In the genomic region with DNA sequence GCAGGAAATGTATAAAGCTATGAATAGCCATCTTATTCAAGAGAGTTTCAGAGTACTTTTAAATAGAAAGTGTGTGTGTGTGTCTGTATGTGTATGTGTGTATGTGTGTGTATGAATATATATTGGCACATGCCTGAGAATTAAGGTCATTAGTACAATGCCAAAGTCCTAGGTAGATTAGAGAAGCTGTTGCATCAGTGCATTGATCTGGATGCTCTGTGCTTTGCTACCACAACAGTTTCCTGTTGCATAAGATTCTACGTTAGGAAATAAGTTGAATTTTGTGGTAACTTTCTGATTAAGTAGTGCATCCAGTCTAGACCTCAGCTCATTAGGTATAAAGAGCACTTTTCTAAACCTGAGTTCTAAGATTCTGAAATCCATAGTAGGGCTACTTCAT, we compare ENCODE assay signal across 31 cellular contexts.
A peak's percentile ranks its signal among the peaks of the same experiment; 100 is the strongest.
DNase-seq lines count a peak whose midpoint lies in the region; ATAC-seq, FAIRE-seq and TF ChIP-seq lines count a peak whose summit lies in the region.
"Had no signal": no experiment of that assay in that cellular context is flagged by ENCODE, and none has a peak within 500 bp of the region (broad histone marks: within the 10 kb centered on the region; RNA-seq: fewer than 3 reads in every experiment).

No MANE protein-coding gene starts in this region.

- no peak overlapping the region for H3K4me3 Mint-ChIP-seq in naive thymus-derived CD4-positive, alpha-beta T cell
- H3K4me3 Mint-ChIP-seq: activated CD4-positive, alpha-beta T cell treated with anti-CD3 and anti-CD28 coated beads for 36 hours; activated CD8-positive, alpha-beta T cell treated with anti-CD3 and anti-CD28 coated beads for 36 hours; activated T-helper 17 cell treated with anti-CD3 and anti-CD28 coated beads, Interleukin-2, amount 50 U/mL, for 72 hours; brain; CD4-positive, alpha-beta T cell; HFFc6; natural killer cell treated with Interleukin-12 subunit alpha and Interleukin-12 subunit beta and Interleukin-15 and Interleukin-18, amount 100 ng/mL, for 72 hours had no signal

- H3K4me1 ChIP-seq in naive thymus-derived CD4-positive, alpha-beta T cell (ENCODE audit: control insufficient read depth in 2 of 2, insufficient read depth in 2 of 2, low read length in 2 of 2) = no peaks in the 10 kb centered on the region
- H3K4me1 ChIP-seq: lower lobe of right lung, prostate gland, thyroid gland had no signal

- peaks cover 0 to 2% (median 0%) of the 10 kb centered on the region in 7 donors for H3K4me1 Mint-ChIP-seq in naive thymus-derived CD4-positive, alpha-beta T cell
- H3K4me1 Mint-ChIP-seq: activated CD4-positive, alpha-beta T cell treated with anti-CD3 and anti-CD28 coated beads for 36 hours; activated T-helper 17 cell treated with anti-CD3 and anti-CD28 coated beads, Interleukin-2, amount 50 U/mL, for 72 hours had no signal

- peak; percentile 17 to 79 for DNase-seq in HL-60 (ENCODE audit: low read depth in 1 of 2, low spot score in 1 of 2)
- peak; percentile 59 for DNase-seq in NB4 (ENCODE audit: low read depth)
- peak; percentile 42 for DNase-seq in choroid plexus epithelial cell (ENCODE audit: low read depth)
- DNase-seq in naive thymus-derived CD4-positive, alpha-beta T cell = no peak
- no peak for DNase-seq in HTR-8/SVneo (ENCODE audit: insufficient read length, low spot score)
- no peak for DNase-seq in SK-N-DZ (ENCODE audit: low spot score)
- DNase-seq: activated CD4-positive, alpha-beta T cell treated with anti-CD3 and anti-CD28 coated beads for 36 hours; activated CD8-positive, alpha-beta T cell treated with anti-CD3 and anti-CD28 coated beads for 36 hours; activated naive CD4-positive, alpha-beta T cell treated with anti-CD3 and anti-CD28 coated beads, Interleukin-2, amount 50 U/mL, for 16 hours; amniotic stem cell; CD4-positive, alpha-beta T cell; HFFc6; kidney glomerular epithelial cell; lower lobe of right lung; NCI-H1092; NCI-H187; NCI-H2171 treated with DMSO at 0.1 percent for 48 hours; NCI-H510A treated with DMSO at 0.1 percent for 48 hours; occipital lobe; PC-3; stimulated activated CD4-positive, alpha-beta T cell treated with anti-CD3 and anti-CD28 coated beads, Interleukin-2, amount 100 ng/mL, for 48 hours; thyroid gland had no signal

- H3K27me3 Mint-ChIP-seq in naive thymus-derived CD4-positive, alpha-beta T cell = no peaks in the 10 kb centered on the region
- H3K27me3 Mint-ChIP-seq: activated CD4-positive, alpha-beta T cell treated with anti-CD3 and anti-CD28 coated beads for 36 hours; activated CD8-positive, alpha-beta T cell treated with anti-CD3 and anti-CD28 coated beads for 36 hours; activated T-helper 17 cell treated with anti-CD3 and anti-CD28 coated beads, Interleukin-2, amount 50 U/mL, for 72 hours; brain; CD4-positive, alpha-beta T cell; natural killer cell treated with Interleukin-12 subunit alpha and Interleukin-12 subunit beta and Interleukin-15 and Interleukin-18, amount 100 ng/mL, for 72 hours had no signal

- CTCF ChIA-PET in naive thymus-derived CD4-positive, alpha-beta T cell (lab: Charles Lee) = no interaction called here

- peak; percentile 10 for ATAC-seq in naive thymus-derived CD4-positive, alpha-beta T cell
- ATAC-seq in GM19328 (IDR thresholded peaks at IDR 0.05; ENCODE audit: unreplicated experiment) = no peak
- ATAC-seq: activated CD4-positive, alpha-beta T cell treated with anti-CD3 and anti-CD28 coated beads for 36 hours; activated CD8-positive, alpha-beta T cell treated with anti-CD3 and anti-CD28 coated beads for 36 hours; activated T-helper 17 cell treated with anti-CD3 and anti-CD28 coated beads, Interleukin-2, amount 50 U/mL, for 72 hours; natural killer cell treated with Interleukin-12 subunit alpha and Interleukin-12 subunit beta and Interleukin-15 and Interleukin-18, amount 100 ng/mL, for 72 hours; PC-3; sciatic nerve had no signal

- TF ChIP-seq POLR2A in NB4 (IDR thresholded peaks at IDR 0.05; ENCODE audit: extremely low read depth, insufficient read length) = no peak

- H3K9me3 Mint-ChIP-seq in naive thymus-derived CD4-positive, alpha-beta T cell = peaks cover 0 to 5% (median 2%) of the 10 kb centered on the region in 11 donors
- H3K9me3 Mint-ChIP-seq: activated CD8-positive, alpha-beta T cell treated with anti-CD3 and anti-CD28 coated beads for 36 hours; brain had no signal

- no peak for TF ChIP-seq CTCF in HL-60 (IDR thresholded peaks at IDR 0.05; ENCODE audit: insufficient read depth, low read length)
- no peak for TF ChIP-seq CTCF in NB4 (IDR thresholded peaks at IDR 0.05; ENCODE audit: low read depth, low read length)
- no peak for TF ChIP-seq CTCF in choroid plexus epithelial cell (conservative IDR thresholded peaks at IDR 0.05; ENCODE audit: low read depth, low read length)

- H3K27me3 ChIP-seq in HL-60 (ENCODE audit: insufficient read depth, poor library complexity, severe bottlenecking) = no peaks in the 10 kb centered on the region
- no peaks in the 10 kb centered on the region for H3K27me3 ChIP-seq in naive thymus-derived CD4-positive, alpha-beta T cell (ENCODE audit: control insufficient read depth in 2 of 2, insufficient read depth in 2 of 2, low read length in 2 of 2)
- H3K27me3 ChIP-seq: thyroid gland had no signal

- no peaks in the 10 kb centered on the region for H3K9me3 ChIP-seq in naive thymus-derived CD4-positive, alpha-beta T cell (ENCODE audit: control insufficient read depth in 2 of 3, low read length in 3 of 3)
- H3K9me3 ChIP-seq: lower lobe of right lung, prostate gland, thyroid gland had no signal

- intact Hi-C loops in naive thymus-derived CD4-positive, alpha-beta T cell (cut with micrococcal nuclease) = no loop called here

- H3K27ac ChIP-seq in HL-60 (replicated peaks) = no peak overlapping the region
- H3K27ac ChIP-seq in naive thymus-derived CD4-positive, alpha-beta T cell (ENCODE audit: low read depth, low read length) = no peak overlapping the region
- H3K27ac ChIP-seq: lower lobe of right lung, prostate gland, thyroid gland had no signal

- POLR2A ChIA-PET in naive thymus-derived CD4-positive, alpha-beta T cell (lab: Charles Lee) = interaction anchor here (0.6 kb wide), 1 partner anchor 12 kb away, joined by 3 read pairs; no protein-coding TSS in a partner anchor

- FAIRE-seq in HTR-8/SVneo (lab: Jason Lieb, UNC) = no peak
- FAIRE-seq: D721Med, frontal cortex, H1 had no signal

- no peak overlapping the region for H3K27ac Mint-ChIP-seq in naive thymus-derived CD4-positive, alpha-beta T cell
- H3K27ac Mint-ChIP-seq: activated CD4-positive, alpha-beta T cell treated with anti-CD3 and anti-CD28 coated beads for 36 hours; activated CD8-positive, alpha-beta T cell treated with anti-CD3 and anti-CD28 coated beads for 36 hours; activated T-helper 17 cell treated with anti-CD3 and anti-CD28 coated beads, Interleukin-2, amount 50 U/mL, for 72 hours; CD4-positive, alpha-beta T cell; HFFc6; natural killer cell treated with Interleukin-12 subunit alpha and Interleukin-12 subunit beta and Interleukin-15 and Interleukin-18, amount 100 ng/mL, for 72 hours had no signal

- no peaks in the 10 kb centered on the region for H3K36me3 Mint-ChIP-seq in naive thymus-derived CD4-positive, alpha-beta T cell
- H3K36me3 Mint-ChIP-seq: brain; natural killer cell treated with Interleukin-12 subunit alpha and Interleukin-12 subunit beta and Interleukin-15 and Interleukin-18, amount 100 ng/mL, for 72 hours had no signal

- no peaks in the 10 kb centered on the region for H3K36me3 ChIP-seq in naive thymus-derived CD4-positive, alpha-beta T cell (ENCODE audit: control insufficient read depth in 2 of 3, insufficient read depth in 3 of 3, low read length in 3 of 3)
- H3K36me3 ChIP-seq: lower lobe of right lung, prostate gland, thyroid gland had no signal

- H3K4me3 ChIP-seq in HL-60 (replicated peaks; ENCODE audit: insufficient read depth, low read length) (no peak overlapping the region), NB4 (ENCODE audit: low read depth, low read length) (no peak overlapping the region), choroid plexus epithelial cell (ENCODE audit: low read depth, low read length) (no peak overlapping the region)
- no peak overlapping the region for H3K4me3 ChIP-seq in naive thymus-derived CD4-positive, alpha-beta T cell (ENCODE audit: low read length)
- H3K4me3 ChIP-seq: lower lobe of right lung, prostate gland, thyroid gland had no signal

Comparison
In these comparisons a context has a peak if more than half of its experiments do, and no peak if none do; other contexts are left out.
1. DNase-seq: peak in HL-60 (2 of 2), NB4 (single experiment) and choroid plexus epithelial cell (single experiment); none in naive thymus-derived CD4-positive, alpha-beta T cell (0 of 9), HTR-8/SVneo (single experiment) and SK-N-DZ (single experiment).